In genomic region chr2:24845691-24846090, GRCh38 we compare ENCODE assay signal across 36 cellular contexts.
"Had no signal": no experiment of that assay in that cellular context is flagged by ENCODE, and none has a peak within 500 bp of the region (broad histone marks: within the 10 kb centered on the region; RNA-seq: fewer than 3 reads in every experiment).

No MANE protein-coding gene starts in this region.

- FAIRE-seq: astrocyte, TTC549 had no signal

- H3K4me1 ChIP-seq: adrenal gland, body of pancreas had no signal

- H3K4me1 Mint-ChIP-seq: activated B cell treated with CpG ODN at 0.5 μM for 24 hours; activated naive CD8-positive, alpha-beta T cell treated with anti-CD3 and anti-CD28 coated beads, Interleukin-2, amount 10 ng/mL, durations not matched to agents 7 days and 5 days had no signal

- H3K9me3 Mint-ChIP-seq: activated B cell treated with CpG ODN at 0.5 μM for 24 hours; activated CD4-positive, alpha-beta T cell treated with anti-CD3 and anti-CD28 coated beads, Interleukin-2, amount 10 ng/mL, durations not matched to agents 24 days and 14 days; activated naive CD4-positive, alpha-beta T cell treated with anti-CD3 and anti-CD28 coated beads, Interleukin-2, amount 50 U/mL, for 72 hours; activated T-cell treated with anti-CD3 and anti-CD28 coated beads, Interleukin-2, amount 50 U/mL, for 4 hours; activated T-cell treated with anti-CD3 and anti-CD28 coated beads, Interleukin-2, amount 50 U/mL, for 72 hours; activated T-helper 17 cell treated with anti-CD3 and anti-CD28 coated beads, Interleukin-2, amount 50 U/mL, for 72 hours; T-helper 2 cell treated with Interferon-gamma antibody and Interleukin-4, amounts not matched to agents 5 μg/mL and 100 μg/mL, for 36 hours had no signal

- H3K27ac Mint-ChIP-seq: activated B cell treated with CpG ODN at 0.5 μM for 24 hours; activated CD4-positive, alpha-beta memory T cell treated with anti-CD3 and anti-CD28 coated beads for 36 hours; activated CD4-positive, alpha-beta T cell treated with anti-CD3 and anti-CD28 coated beads, Interleukin-2, amount 10 ng/mL, durations not matched to agents 24 days and 14 days; activated CD8-positive, alpha-beta T cell treated with anti-CD3 and anti-CD28 coated beads for 36 hours; activated naive CD4-positive, alpha-beta T cell treated with anti-CD3 and anti-CD28 coated beads for 36 hours; activated naive CD4-positive, alpha-beta T cell treated with anti-CD3 and anti-CD28 coated beads, Interleukin-2, amount 50 U/mL, for 72 hours; activated naive CD8-positive, alpha-beta T cell treated with anti-CD3 and anti-CD28 coated beads, Interleukin-2, amount 10 ng/mL, durations not matched to agents 7 days and 5 days; activated T-cell treated with anti-CD3 and anti-CD28 coated beads, Interleukin-2, amount 50 U/mL, for 72 hours; activated T-helper 1 cell treated with anti-CD3 and anti-CD28 coated beads, Interleukin-12 subunit alpha, Interleukin-12 subunit beta, Interleukin-2, Interleukin-4 antibody, amounts not matched to agents 30 ng/mL and 10 ng/mL and 1 ng/mL, durations not matched to agents 14 hours and 24 hours and 36 hours; activated T-helper 17 cell treated with anti-CD3 and anti-CD28 coated beads, Interleukin-2, amount 50 U/mL, for 72 hours; T-helper 1 cell treated with Interleukin-12 subunit alpha and Interleukin-12 subunit beta and Interleukin-4 antibody, amounts not matched to agents 30 μg/mL and 1 μg/mL, for 36 hours; T-helper 2 cell treated with Interferon-gamma antibody and Interleukin-4, amounts not matched to agents 5 μg/mL and 100 μg/mL, for 36 hours had no signal

- H3K27ac ChIP-seq: adrenal gland, body of pancreas, brain microvascular endothelial cell, breast epithelium, VCaP had no signal

- H3K36me3 ChIP-seq: adrenal gland, brain microvascular endothelial cell, breast epithelium had no signal

- ATAC-seq: activated CD8-positive, alpha-beta T cell treated with anti-CD3 and anti-CD28 coated beads for 36 hours; activated naive CD4-positive, alpha-beta T cell treated with anti-CD3 and anti-CD28 coated beads, Interleukin-2, amount 50 U/mL, for 72 hours; activated T-cell treated with anti-CD3 and anti-CD28 coated beads, Interleukin-2, amount 50 U/mL, for 4 hours; activated T-cell treated with anti-CD3 and anti-CD28 coated beads, Interleukin-2, amount 50 U/mL, for 72 hours; activated T-helper 17 cell treated with anti-CD3 and anti-CD28 coated beads, Interleukin-2, amount 50 U/mL, for 72 hours; body of pancreas had no signal

- H3K4me3 Mint-ChIP-seq: activated B cell treated with CpG ODN at 0.5 μM for 24 hours; activated CD4-positive, alpha-beta memory T cell treated with anti-CD3 and anti-CD28 coated beads for 36 hours; activated CD4-positive, alpha-beta T cell treated with anti-CD3 and anti-CD28 coated beads, Interleukin-2, amount 10 ng/mL, durations not matched to agents 24 days and 14 days; activated CD8-positive, alpha-beta T cell treated with anti-CD3 and anti-CD28 coated beads for 36 hours; activated naive CD4-positive, alpha-beta T cell treated with anti-CD3 and anti-CD28 coated beads for 36 hours; activated naive CD8-positive, alpha-beta T cell treated with anti-CD3 and anti-CD28 coated beads, Interleukin-2, amount 10 ng/mL, durations not matched to agents 7 days and 5 days; activated T-cell treated with anti-CD3 and anti-CD28 coated beads, Interleukin-2, amount 50 U/mL, for 4 hours; activated T-cell treated with anti-CD3 and anti-CD28 coated beads, Interleukin-2, amount 50 U/mL, for 72 hours; activated T-helper 1 cell treated with anti-CD3 and anti-CD28 coated beads, Interleukin-12 subunit alpha, Interleukin-12 subunit beta, Interleukin-2, Interleukin-4 antibody, amounts not matched to agents 30 ng/mL and 10 ng/mL and 1 ng/mL, durations not matched to agents 14 hours and 24 hours and 36 hours; activated T-helper 17 cell treated with anti-CD3 and anti-CD28 coated beads, Interleukin-2, amount 50 U/mL, for 72 hours; T-helper 1 cell treated with Interleukin-12 subunit alpha and Interleukin-12 subunit beta and Interleukin-4 antibody, amounts not matched to agents 30 μg/mL and 1 μg/mL, for 36 hours; T-helper 2 cell treated with Interferon-gamma antibody and Interleukin-4, amounts not matched to agents 5 μg/mL and 100 μg/mL, for 36 hours had no signal

- H3K27me3 ChIP-seq: adrenal gland, body of pancreas, brain microvascular endothelial cell, breast epithelium had no signal

- H3K9me3 ChIP-seq: adrenal gland, body of pancreas, breast epithelium had no signal

- DNase-seq: activated B cell treated with CpG ODN at 0.5 μM for 24 hours; activated CD4-positive, alpha-beta memory T cell treated with anti-CD3 and anti-CD28 coated beads for 36 hours; activated CD4-positive, alpha-beta T cell treated with anti-CD3 and anti-CD28 coated beads for 4 hours; activated CD4-positive, alpha-beta T cell treated with anti-CD3 and anti-CD28 coated beads, Interleukin-2, amount 10 ng/mL, durations not matched to agents 24 days and 14 days; activated CD4-positive, alpha-beta T cell treated with anti-CD3 and anti-CD28 coated beads, Interleukin-2, amount 50 U/mL, for 1 hour; activated CD4-positive, alpha-beta T cell treated with anti-CD3 and anti-CD28 coated beads, Interleukin-2, amount 50 U/mL, for 4 hours; activated CD4-positive, CD25-positive, alpha-beta regulatory T cell treated with anti-CD3 and anti-CD28 coated beads, Interleukin-2, amount 50 U/mL, for 72 hours; activated CD8-positive, alpha-beta memory T cell treated with anti-CD3 and anti-CD28 coated beads, Interleukin-2, amount 50 U/mL, for 4 hours; activated CD8-positive, alpha-beta T cell treated with anti-CD3 and anti-CD28 coated beads for 36 hours; activated effector memory CD4-positive, alpha-beta T cell treated with anti-CD3 and anti-CD28 coated beads, Interleukin-2, amount 50 U/mL, for 16 hours; activated gamma-delta T cell treated with Interleukin-2 at 50 U/mL for 16 hours; activated naive CD4-positive, alpha-beta T cell; activated naive CD4-positive, alpha-beta T cell treated with anti-CD3 and anti-CD28 coated beads for 36 hours; activated naive CD4-positive, alpha-beta T cell treated with anti-CD3 and anti-CD28 coated beads, Interleukin-2, amount 50 U/mL, for 16 hours; activated naive CD8-positive, alpha-beta T cell treated with anti-CD3 and anti-CD28 coated beads, Interleukin-2, amount 10 ng/mL, durations not matched to agents 7 days and 5 days; activated T-cell treated with anti-CD3 and anti-CD28 coated beads for 4 hours; activated T-cell treated with anti-CD3 and anti-CD28 coated beads, Interleukin-2, amount 50 U/mL, for 1 hour; activated T-cell treated with anti-CD3 and anti-CD28 coated beads, Interleukin-2, amount 50 U/mL, for 4 hours; activated T-cell treated with anti-CD3 and anti-CD28 coated beads, Interleukin-2, amount 50 U/mL, for 72 hours; adrenal gland; amniotic stem cell; body of pancreas; brain microvascular endothelial cell; central memory CD4-positive, alpha-beta T cell; T-helper 1 cell; T-helper 2 cell; T-helper 9 cell had no signal

- H3K27me3 Mint-ChIP-seq: activated B cell treated with CpG ODN at 0.5 μM for 24 hours; activated CD4-positive, alpha-beta memory T cell treated with anti-CD3 and anti-CD28 coated beads for 36 hours; activated CD4-positive, alpha-beta T cell treated with anti-CD3 and anti-CD28 coated beads, Interleukin-2, amount 10 ng/mL, durations not matched to agents 24 days and 14 days; activated CD8-positive, alpha-beta T cell treated with anti-CD3 and anti-CD28 coated beads for 36 hours; activated naive CD8-positive, alpha-beta T cell treated with anti-CD3 and anti-CD28 coated beads, Interleukin-2, amount 10 ng/mL, durations not matched to agents 7 days and 5 days; activated T-helper 17 cell treated with anti-CD3 and anti-CD28 coated beads, Interleukin-2, amount 50 U/mL, for 72 hours had no signal

- H3K4me3 ChIP-seq: adrenal gland, body of pancreas, breast epithelium had no signal
